In genomic region chr18:8818982-8819381, GRCh38 we compare ENCODE assay signal across 18 cellular contexts.
DNase-seq lines count a peak whose midpoint lies in the region; ATAC-seq and TF ChIP-seq lines count a peak whose summit lies in the region.
"Had no signal": no experiment of that assay in that cellular context is flagged by ENCODE, and none has a peak within 500 bp of the region (broad histone marks: within the 10 kb centered on the region; RNA-seq: fewer than 3 reads in every experiment).

No MANE protein-coding gene starts in this region.

- no peak overlapping the region for H3K4ac ChIP-seq in IMR-90 (ENCODE audit: low read depth, low read length)

- H3K36me3 Mint-ChIP-seq in chondrocyte (ENCODE audit: low read depth): peaks cover 30% of the 10 kb centered on the region
- H3K36me3 Mint-ChIP-seq: CD4-positive, CD25-positive, alpha-beta regulatory T cell; CD8-positive, alpha-beta T cell had no signal

- in situ Hi-C loops in IMR-90 (cut with MboI; ENCODE audit: low sequenced_read_pairs): no loop called here

- dilution Hi-C loops in IMR-90 (cut with HindIII; ENCODE audit: low sequenced_read_pairs, unreplicated experiment): no loop called here

- 80% methylated on average over 1 of the region's 15 CpGs; no CpG with 5 or more reads in 1 of the 2 experiments for WGBS in IMR-90 (ENCODE audit: extremely low coverage in 2 of 2, insufficient read length in 1 of 2), 2 experiments

- no peak overlapping the region for H3K18ac ChIP-seq in IMR-90 (ENCODE audit: low read depth, low read length)

- peak overlapping the region; percentile 23; the same call in 1 of the 2 replicates for H3K23ac ChIP-seq in IMR-90 (ENCODE audit: low read depth, low read length)

- peak overlapping the region; percentile 22 for H2AK9ac ChIP-seq in IMR-90 (replicated peaks; ENCODE audit: low read depth, low read length, poor library complexity)

- ATAC-seq in IMR-90 (ENCODE audit: low read depth): no peak
- ATAC-seq: CD8-positive, alpha-beta T cell; GM12878; GM23338; HCT116 had no signal

- no peak overlapping the region for H3K27ac Mint-ChIP-seq in chondrocyte (ENCODE audit: unreplicated experiment)
- H3K27ac Mint-ChIP-seq: CD4-positive, CD25-positive, alpha-beta regulatory T cell; CD8-positive, alpha-beta T cell; GM23338; H9 had no signal

- no peak overlapping the region for H2AFZ ChIP-seq in IMR-90 (replicated peaks; ENCODE audit: low read length, poor library complexity)
- H2AFZ ChIP-seq: GM23338 had no signal

- H3K14ac ChIP-seq in IMR-90 (replicated peaks; ENCODE audit: low read depth, low read length): no peak overlapping the region

- no peak overlapping the region for H3K4me3 ChIP-seq in IMR-90 (ENCODE audit: insufficient read depth, low read depth, low read length)
- no peak overlapping the region for H3K4me3 ChIP-seq in breast epithelium
- H3K4me3 ChIP-seq: GM12878, GM23338 had no signal

- H2AK5ac ChIP-seq in IMR-90 (ENCODE audit: low read depth, low read length): no peak overlapping the region

- TF ChIP-seq CTCF in IMR-90 (conservative IDR thresholded peaks at IDR 0.05; ENCODE audit: low read depth, low read length) (no peak), breast epithelium (IDR thresholded peaks at IDR 0.05) (no peak), chondrocyte (IDR thresholded peaks at IDR 0.05) (no peak)

- no peaks in the 10 kb centered on the region for H3K9me3 Mint-ChIP-seq in chondrocyte (ENCODE audit: low read depth)
- H3K9me3 Mint-ChIP-seq: CD8-positive, alpha-beta T cell; GM23338; H9 had no signal

- H3K9me3 ChIP-seq in IMR-90 (ENCODE audit: control insufficient read depth, insufficient read depth, low read length) (no peaks in the 10 kb centered on the region), breast epithelium (no peaks in the 10 kb centered on the region)
- H3K9me3 ChIP-seq: Caco-2 had no signal

- no peak overlapping the region for H3K4me3 Mint-ChIP-seq in chondrocyte (ENCODE audit: unreplicated experiment)
- H3K4me3 Mint-ChIP-seq: CD4-positive, CD25-positive, alpha-beta regulatory T cell; CD8-positive, alpha-beta T cell; GM23338; H9 had no signal

- H3K36me3 ChIP-seq in IMR-90 (ENCODE audit: control insufficient read depth, insufficient read depth, low read length) (peaks cover 59% of the 10 kb centered on the region), breast epithelium (no peaks in the 10 kb centered on the region)

- H2BK120ac ChIP-seq in IMR-90 (ENCODE audit: low read depth, low read length): no peak overlapping the region

- CTCF ChIA-PET in IMR-90 (lab: Yijun Ruan, JAX): no interaction called here

- TF ChIP-seq RAD21 in IMR-90 (IDR thresholded peaks at IDR 0.05; ENCODE audit: low read length): no peak

- H3K4me1 ChIP-seq in IMR-90 (ENCODE audit: control insufficient read depth, insufficient read depth, low read length): peaks cover 17% of the 10 kb centered on the region
- H3K4me1 ChIP-seq in breast epithelium: no peaks in the 10 kb centered on the region

- no peaks in the 10 kb centered on the region for H4K20me1 ChIP-seq in IMR-90 (ENCODE audit: insufficient read depth, low read length)

- H3K27me3 Mint-ChIP-seq in chondrocyte (ENCODE audit: low read depth): no peaks in the 10 kb centered on the region

- H2BK15ac ChIP-seq in IMR-90 (ENCODE audit: low read depth, low read length): no peak overlapping the region

- no peak overlapping the region for H2BK20ac ChIP-seq in IMR-90 (ENCODE audit: low read depth, low read length)

- intact Hi-C loops in IMR-90 (cut with micrococcal nuclease) (no loop called here), breast epithelium (cut with DNase I; ENCODE audit: low total_unique reads) (no loop called here)

- peaks cover 23% of the 10 kb centered on the region for H3K4me1 Mint-ChIP-seq in chondrocyte (ENCODE audit: low read depth)
- H3K4me1 Mint-ChIP-seq: CD4-positive, CD25-positive, alpha-beta regulatory T cell; GM23338 had no signal

- H3K27me3 ChIP-seq in IMR-90 (ENCODE audit: control insufficient read depth, insufficient read depth, low read length) (no peaks in the 10 kb centered on the region), breast epithelium (no peaks in the 10 kb centered on the region)

- no peak for TF ChIP-seq POLR2A in IMR-90 (IDR thresholded peaks at IDR 0.05; ENCODE audit: low read depth, low read length)
- TF ChIP-seq POLR2A in breast epithelium (IDR thresholded peaks at IDR 0.05): no peak

- peaks cover 23% of the 10 kb centered on the region for H3K9me1 ChIP-seq in IMR-90 (ENCODE audit: insufficient read depth, low read length)

- POLR2A ChIA-PET in IMR-90 (lab: Charles Lee; ENCODE audit: unreplicated experiment): no interaction called here

- no peak overlapping the region for H3K9ac ChIP-seq in IMR-90 (ENCODE audit: low read depth, low read length)

- H4K8ac ChIP-seq in IMR-90 (ENCODE audit: low read depth in 2 of 2, low read length in 2 of 2): no peak overlapping the region

- H3K27ac ChIP-seq in IMR-90 (ENCODE audit: insufficient read depth, low read length): no peak overlapping the region
- no peak overlapping the region for H3K27ac ChIP-seq in breast epithelium
- H3K27ac ChIP-seq: C4-2B had no signal

- peaks cover 39 to 71% of the 10 kb centered on the region in 2 experiments for H3K79me1 ChIP-seq in IMR-90 (ENCODE audit: low read depth in 1 of 2, low read length in 2 of 2)

- no peak overlapping the region for H2BK5ac ChIP-seq in IMR-90 (ENCODE audit: low read depth, low read length, poor library complexity, severe bottlenecking)

- no peak overlapping the region for H4K5ac ChIP-seq in IMR-90 (ENCODE audit: low read depth, low read length)

- DNase-seq in IMR-90 (no peak), cerebellar cortex (ENCODE audit: low spot score) (peak; percentile 11), myocyte (ENCODE audit: low read depth) (peak; percentile 40), breast epithelium (ENCODE audit: low spot score in 2 of 2) (no peak), SK-N-DZ (ENCODE audit: low spot score) (no peak), chondrocyte (ENCODE audit: low spot score) (no peak)
- DNase-seq: Caco-2; CD4-positive, CD25-positive, alpha-beta regulatory T cell; CD8-positive, alpha-beta T cell; DMS 273 treated with DMSO at 0.1 percent for 48 hours; DMS79; EL; GDM1; H9 had no signal

- no peak overlapping the region for H4K91ac ChIP-seq in IMR-90 (ENCODE audit: insufficient read depth, low read depth, low read length)

- no TSS peak for BruUV-seq in IMR-90 (replicated peaks; lab: Mats Ljungman, UMichigan)

- H3K56ac ChIP-seq in IMR-90 (ENCODE audit: extremely low read depth, insufficient read depth, low read length): no peak overlapping the region

- no peak overlapping the region for H3K4me2 ChIP-seq in IMR-90 (ENCODE audit: low read depth, low read length)
- H3K4me2 ChIP-seq: GM23338 had no signal

TF ChIP-seq in IMR-90, 13 proteins besides CTCF, POLR2A, EP300 and RAD21:
- TF ChIP-seq MAZ (IDR thresholded peaks at IDR 0.05; ENCODE audit: borderline replicate concordance, low read depth, low read length) (no peak), SMC3 (IDR thresholded peaks at IDR 0.05; ENCODE audit: low read depth, low read length) (no peak), BHLHE40 (IDR thresholded peaks at IDR 0.05; ENCODE audit: low read depth, low read length) (no peak), MAFK (IDR thresholded peaks at IDR 0.05; ENCODE audit: low read depth, low read length) (no peak), CEBPB (IDR thresholded peaks at IDR 0.05; ENCODE audit: low read depth, low read length) (no peak), MXI1 (IDR thresholded peaks at IDR 0.05; ENCODE audit: borderline replicate concordance, low read depth, low read length) (no peak)
- TF ChIP-seq, protein P1, sequence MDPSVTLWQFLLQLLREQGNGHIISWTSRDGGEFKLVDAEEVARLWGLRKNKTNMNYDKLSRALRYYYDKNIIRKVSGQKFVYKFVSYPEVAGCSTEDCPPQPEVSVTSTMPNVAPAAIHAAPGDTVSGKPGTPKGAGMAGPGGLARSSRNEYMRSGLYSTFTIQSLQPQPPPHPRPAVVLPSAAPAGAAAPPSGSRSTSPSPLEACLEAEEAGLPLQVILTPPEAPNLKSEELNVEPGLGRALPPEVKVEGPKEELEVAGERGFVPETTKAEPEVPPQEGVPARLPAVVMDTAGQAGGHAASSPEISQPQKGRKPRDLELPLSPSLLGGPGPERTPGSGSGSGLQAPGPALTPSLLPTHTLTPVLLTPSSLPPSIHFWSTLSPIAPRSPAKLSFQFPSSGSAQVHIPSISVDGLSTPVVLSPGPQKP (IDR thresholded peaks at IDR 0.05; ENCODE audit: borderline replicate concordance, low read depth, low read length): no peak
TF ChIP-seq in IMR-90: peak in this region for 0.

Comparison
In these comparisons a context has a peak if more than half of its experiments do, and no peak if none do; other contexts are left out.
1. DNase-seq: peak in cerebellar cortex (single experiment) and myocyte (single experiment); none in IMR-90 (single experiment), breast epithelium (0 of 2), SK-N-DZ (single experiment) and chondrocyte (single experiment).